ENCODE assay signal across 8 cellular contexts in genomic region chrX:47191331-47191730, GRCh38. TPM values are rescaled to one million over a fixed set of nuclear protein-coding genes. Genes with fewer than 3 reads are reported as not detected.
A peak's percentile ranks its signal among the peaks of the same experiment; 100 is the strongest.
DNase-seq lines count a peak whose midpoint lies in the region; ATAC-seq, FAIRE-seq and TF ChIP-seq lines count a peak whose summit lies in the region.

No MANE protein-coding gene starts in this region.

- H3K79me2 ChIP-seq in K562 (ENCODE audit: control insufficient read depth, insufficient read depth, low read length): peaks cover 30% of the 10 kb centered on the region

- peak overlapping the region; percentile 63 for H3K4me3 ChIP-seq in AG09309 (ENCODE audit: control insufficient read depth, low read depth, low read length)
- peak overlapping the region; percentile 48 for H3K4me3 ChIP-seq in K562
- peak overlapping the region; percentile 35 to 57 (median 53) for H3K4me3 ChIP-seq in right lobe of liver

- WGBS in K562 (ENCODE audit: insufficient coverage, low coverage, missing lambda C conversion rate): 28% methylated on average over 19 of the region's 26 CpGs
- 19% methylated on average over 6 of the region's 26 CpGs for WGBS in right lobe of liver (ENCODE audit: insufficient coverage, low coverage, low lambda C conversion rate, missing lambda C conversion rate)

- H3K27me3 ChIP-seq in K562 (ENCODE audit: control insufficient read depth in 2 of 2, insufficient read depth in 2 of 2, low read length in 2 of 2) (no peaks in the 10 kb centered on the region), right lobe of liver (peaks cover 0 to 6% of the 10 kb centered on the region in 2 donors)

- no peak for TF ChIP-seq RAD21 in K562 (CRISPR knock-in tag; conservative IDR thresholded peaks at IDR 0.05 in 1 of 2, IDR thresholded peaks at IDR 0.05 in 1 of 2)

- H3K4me1 ChIP-seq in K562 (replicated peaks in 1 of 2; ENCODE audit: control insufficient read depth in 2 of 2, insufficient read depth in 2 of 2, low read length in 2 of 2): peaks cover 6 to 24% of the 10 kb centered on the region in 2 experiments; a peak in 4 of 5 replicates
- H3K4me1 ChIP-seq in right lobe of liver: peaks cover 0 to 23% (median 0%) of the 10 kb centered on the region in 4 donors

- H3K9ac ChIP-seq in K562 (ENCODE audit: insufficient read depth in 1 of 2, low read depth in 2 of 2, low read length in 2 of 2): peak overlapping the region; percentile 40 to 89

- no peak for FAIRE-seq in K562 (lab: Jason Lieb, UNC)

- H3K9me3 ChIP-seq in K562 (replicated peaks; ENCODE audit: control insufficient read depth, insufficient read depth, low read depth, low read length) (no peaks in the 10 kb centered on the region), right lobe of liver (no peaks in the 10 kb centered on the region)

- no peak overlapping the region; the same call in 2 of the 3 replicates for H3K27ac ChIP-seq in K562 (ENCODE audit: extremely low read depth, low read depth, low read length)
- no peak overlapping the region for H3K27ac ChIP-seq in right lobe of liver

- H3K9me1 ChIP-seq in K562 (ENCODE audit: control insufficient read depth, insufficient read depth, low read length): no peaks in the 10 kb centered on the region

- CTCF ChIA-PET in K562 (lab: Yijun Ruan, JAX; ENCODE audit: low intra/inter-chr PET ratio): interaction anchor here (0.6 kb wide), 2 partner anchors 234 to 332 kb away, joined by 3 to 4 read pairs; no protein-coding TSS in a partner anchor

- TF ChIP-seq CTCF in AG09309 (IDR thresholded peaks at IDR 0.05; ENCODE audit: control insufficient read depth, insufficient read depth, low read depth, low read length, missing control alignments): no peak
- no peak for TF ChIP-seq CTCF in K562 (IDR thresholded peaks at IDR 0.05 in 2 of 3, conservative IDR thresholded peaks at IDR 0.05 in 1 of 3; ENCODE audit: insufficient read depth in 2 of 3, low read depth in 1 of 3, low read length in 3 of 3)
- no peak for TF ChIP-seq CTCF in right lobe of liver (IDR thresholded peaks at IDR 0.05)
- no peak for TF ChIP-seq CTCF in GM13976 (IDR thresholded peaks at IDR 0.05; ENCODE audit: borderline replicate concordance, control extremely low read depth, extremely low read depth, insufficient read depth, missing control alignments)

- ATAC-seq in K562 (0 out of 3 replicates have a peak, but pooled peaks have one; percentile 1), right lobe of liver (peak in 1 of 4 donors; percentile 1)

- 0 out of 2 replicates have a peak, but pooled peaks cover 4% of the 10 kb centered on the region for H4K20me1 ChIP-seq in K562 (replicated peaks; ENCODE audit: control insufficient read depth, insufficient read depth, low read length)

- in situ Hi-C loops in K562 (cut with MboI): loop anchor here (10.0 kb wide), 2 partner anchors 193 to 333 kb away; no protein-coding TSS in a partner anchor
- in situ Hi-C loops in GM13976 (cut with MboI; ENCODE audit: low sequenced_read_pairs, unreplicated experiment): loop anchor here (10.0 kb wide), 2 partner anchors 193 to 333 kb away; no protein-coding TSS in a partner anchor

- POLR2A ChIA-PET in K562 (lab: Yijun Ruan, JAX): interaction anchor here (0.6 to 1.3 kb wide), 3 partner anchors 16 to 38 kb away, joined by 3 to 4 read pairs (median 3); no protein-coding TSS in a partner anchor

- intact Hi-C loops in K562 (cut with micrococcal nuclease) (loop anchor here (5.0 to 10.0 kb wide), 2 partner anchors 553 to 836 kb away; no protein-coding TSS in a partner anchor), right lobe of liver (cut with DNase I) (loop anchor here in 1 of 2 donors (5.0 kb wide), 1 partner anchor 196 kb away; no protein-coding TSS in a partner anchor)

- no TSS peak for BruUV-seq in K562 (replicated peaks; lab: Mats Ljungman, UMichigan)

- H3K4me2 ChIP-seq in K562 (ENCODE audit: insufficient read depth, low read length): peak overlapping the region; percentile 50

- no peak for TF ChIP-seq POLR2A in K562 (conservative IDR thresholded peaks at IDR 0.05)
- no peak for TF ChIP-seq POLR2A in right lobe of liver (IDR thresholded peaks at IDR 0.05)

- TF ChIP-seq EP300 in K562 (IDR thresholded peaks at IDR 0.05; ENCODE audit: low read length): no peak

- 0 out of 2 replicates have a peak overlapping the region, but pooled peaks have one; percentile 40 for H2AFZ ChIP-seq in K562 (ENCODE audit: low read depth, low read length)

- H3K36me3 ChIP-seq in K562 (ENCODE audit: control insufficient read depth, insufficient read depth, low read length): peaks cover 21% of the 10 kb centered on the region; the same call in 1 of the 3 replicates
- no peaks in the 10 kb centered on the region for H3K36me3 ChIP-seq in right lobe of liver

- no peak for DNase-seq in AG09309 (ENCODE audit: low read depth)
- DNase-seq in HPDE6-E6E7 (ENCODE audit: extremely low spot score): peak; percentile 36
- peak; percentile 84 for DNase-seq in SW480 (ENCODE audit: low spot score)
- DNase-seq in K562 (ENCODE audit: extremely low read depth in 1 of 4, low spot score in 3 of 4): peak in 1 of 4 experiments; percentile 24
- peak in 2 of 3 donors; percentile 44 to 46 for DNase-seq in right lobe of liver
- DNase-seq in stimulated activated CD8-positive, alpha-beta memory T cell treated with anti-CD3 and anti-CD28 coated beads, Interleukin-4, amount 100 ng/mL, for 24 hours (ENCODE audit: low read depth): peak; percentile 18
- no peak for DNase-seq in T1000 (lab: John Stamatoyannopoulos, UW)
- DNase-seq in GM13976 (ENCODE audit: low spot score): no peak

RNA-seq across cellular contexts. Expression of gene UBA1, which starts 2.3 kb away (rescaled TPM):
- 100 and 166 TPM in 2 replicates for total RNA-seq in K562 (2011; cell fraction: chromatin; rRNA removed; ENCODE audit: low replicate concordance)
- total RNA-seq in K562 (2011; cell fraction: nucleolus; rRNA removed): 84.0 and 85.6 TPM in 2 replicates
- total RNA-seq in K562 (2011; cell fraction: nucleoplasm; rRNA removed): 103 and 130 TPM in 2 replicates
- 96.0 and 125 TPM in 2 replicates for total RNA-seq in K562 (2014; rRNA removed)
- total RNA-seq in K562 (2014; rRNA removed; fragmentation: Illumina TruSeq; extraction: Trizol): 28.0 and 32.5 TPM in 2 replicates
- 52.2 and 57.8 TPM in 2 replicates for total RNA-seq in K562 (2015; rRNA removed; fragmentation: Illumina TruSeq; extraction: Trizol)
- 174 TPM in 2 replicates for total RNA-seq in K562 (2021)
- 93.6 and 129 TPM in 2 replicates for polyA plus RNA-seq in K562 (2011; rRNA removed)
- polyA plus RNA-seq in K562 (2011; cell fraction: cytosol; rRNA removed): 107 and 204 TPM in 2 replicates
- polyA plus RNA-seq in K562 (2011; cell fraction: nucleus; rRNA removed): 107 and 144 TPM in 2 replicates
- 139 and 174 TPM in 2 replicates for polyA plus RNA-seq in K562 (2012)
- polyA plus RNA-seq in K562 (2014; fragmentation: Illumina TruSeq; extraction: Trizol): 130 and 136 TPM in 2 replicates
- 10 to 100 TPM; 32.0 to 40.1 TPM for polyA plus RNA-seq in K562 (2014; fragmentation: Nextera tagmentation; extraction: Ambion mirVana)
- 103 and 109 TPM in 2 replicates for polyA plus RNA-seq in K562 (2014; rRNA removed)
- 91.5 and 109 TPM in 2 replicates for polyA minus RNA-seq in K562 (2011; rRNA and poly(A)+ RNA removed)
- polyA minus RNA-seq in K562 (2011; cell fraction: cytosol; rRNA and poly(A)+ RNA removed): 93.2 and 101 TPM in 2 replicates
- polyA minus RNA-seq in K562 (2011; cell fraction: nucleus; rRNA and poly(A)+ RNA removed): 27.5 and 38.9 TPM in 2 replicates
- 100 to 1,000 TPM in 4 of 6 experiments, 10 to 100 TPM in 2; 85.1 to 120 (median 107) TPM for total RNA-seq in right lobe of liver

RNA-seq across cellular contexts. Expression of gene CDK16, which starts 27.1 kb away (rescaled TPM):
- total RNA-seq in K562 (2011; cell fraction: chromatin; rRNA removed; ENCODE audit: low replicate concordance): 89.8 and 211 TPM in 2 replicates
- 119 and 125 TPM in 2 replicates for total RNA-seq in K562 (2011; cell fraction: nucleolus; rRNA removed)
- total RNA-seq in K562 (2011; cell fraction: nucleoplasm; rRNA removed): 113 and 130 TPM in 2 replicates
- 50.7 and 68.5 TPM in 2 replicates for total RNA-seq in K562 (2014; rRNA removed)
- 34.9 and 45.4 TPM in 2 replicates for total RNA-seq in K562 (2014; rRNA removed; fragmentation: Illumina TruSeq; extraction: Trizol)
- total RNA-seq in K562 (2015; rRNA removed; fragmentation: Illumina TruSeq; extraction: Trizol): 57.5 and 60.7 TPM in 2 replicates
- total RNA-seq in K562 (2021): 89.4 and 97.2 TPM in 2 replicates
- 78.1 and 104 TPM in 2 replicates for polyA plus RNA-seq in K562 (2011; rRNA removed)
- 134 and 154 TPM in 2 replicates for polyA plus RNA-seq in K562 (2011; cell fraction: cytosol; rRNA removed)
- polyA plus RNA-seq in K562 (2011; cell fraction: nucleus; rRNA removed): 448 and 526 TPM in 2 replicates
- polyA plus RNA-seq in K562 (2012): 84.2 and 89.4 TPM in 2 replicates
- 86.0 and 104 TPM in 2 replicates for polyA plus RNA-seq in K562 (2014; fragmentation: Illumina TruSeq; extraction: Trizol)
- polyA plus RNA-seq in K562 (2014; fragmentation: Nextera tagmentation; extraction: Ambion mirVana): 1 to 10 TPM; 3.9 to 5.4 TPM
- polyA plus RNA-seq in K562 (2014; rRNA removed): 79.7 and 90.9 TPM in 2 replicates
- 61.2 and 77.6 TPM in 2 replicates for polyA minus RNA-seq in K562 (2011; rRNA and poly(A)+ RNA removed)
- polyA minus RNA-seq in K562 (2011; cell fraction: cytosol; rRNA and poly(A)+ RNA removed): 72.5 and 107 TPM in 2 replicates
- polyA minus RNA-seq in K562 (2011; cell fraction: nucleus; rRNA and poly(A)+ RNA removed): 63.5 and 70.4 TPM in 2 replicates
- 10 to 100 TPM; 14.6 to 37.4 (median 29.5) TPM for total RNA-seq in right lobe of liver

RNA-seq across cellular contexts. Expression of gene USP11, which starts 41.5 kb away (rescaled TPM):
- 40.9 and 111 TPM in 2 replicates for total RNA-seq in K562 (2011; cell fraction: chromatin; rRNA removed; ENCODE audit: low replicate concordance)
- 39.0 and 45.0 TPM in 2 replicates for total RNA-seq in K562 (2011; cell fraction: nucleolus; rRNA removed)
- total RNA-seq in K562 (2011; cell fraction: nucleoplasm; rRNA removed): 38.4 and 40.7 TPM in 2 replicates
- total RNA-seq in K562 (2014; rRNA removed) (13.8 and 15.1 TPM in 2 replicates), K562 (2014; rRNA removed; fragmentation: Illumina TruSeq; extraction: Trizol) (8.4 and 9.0 TPM in 2 replicates), K562 (2015; rRNA removed; fragmentation: Illumina TruSeq; extraction: Trizol) (11.7 and 11.9 TPM in 2 replicates), K562 (2021) (27.4 and 29.0 TPM in 2 replicates), right lobe of liver (10 to 100 TPM in 3 of 6 experiments, 1 to 10 TPM in 3; 7.1 to 14.7 (median 11.4) TPM)
- polyA plus RNA-seq in K562 (2011; rRNA removed) (9.2 and 20.7 TPM in 2 replicates), K562 (2014; fragmentation: Illumina TruSeq; extraction: Trizol) (18.4 and 21.3 TPM in 2 replicates), K562 (2014; fragmentation: Nextera tagmentation; extraction: Ambion mirVana) (1 to 10 TPM; 2.5 to 5.0 TPM), K562 (2014; rRNA removed) (10.1 and 12.1 TPM in 2 replicates)
- 7.9 and 11.2 TPM in 2 replicates for polyA plus RNA-seq in K562 (2011; cell fraction: cytosol; rRNA removed)
- 62.9 and 72.4 TPM in 2 replicates for polyA plus RNA-seq in K562 (2011; cell fraction: nucleus; rRNA removed)
- polyA plus RNA-seq in K562 (2012): 32.1 and 37.3 TPM in 2 replicates
- 26.8 and 31.8 TPM in 2 replicates for polyA minus RNA-seq in K562 (2011; rRNA and poly(A)+ RNA removed)
- polyA minus RNA-seq in K562 (2011; cell fraction: cytosol; rRNA and poly(A)+ RNA removed): 22.3 and 32.7 TPM in 2 replicates
- polyA minus RNA-seq in K562 (2011; cell fraction: nucleus; rRNA and poly(A)+ RNA removed): 24.2 and 33.0 TPM in 2 replicates

RNA-seq across cellular contexts. Expression of gene RBM10, which starts 46.3 kb away (rescaled TPM):
- 19.7 and 48.8 TPM in 2 replicates for total RNA-seq in K562 (2011; cell fraction: chromatin; rRNA removed; ENCODE audit: low replicate concordance)
- total RNA-seq in K562 (2011; cell fraction: nucleolus; rRNA removed): 34.1 and 39.4 TPM in 2 replicates
- 16.6 and 23.2 TPM in 2 replicates for total RNA-seq in K562 (2011; cell fraction: nucleoplasm; rRNA removed)
- total RNA-seq in K562 (2014; rRNA removed) (46.0 and 62.7 TPM in 2 replicates), K562 (2014; rRNA removed; fragmentation: Illumina TruSeq; extraction: Trizol) (13.1 and 16.4 TPM in 2 replicates), K562 (2015; rRNA removed; fragmentation: Illumina TruSeq; extraction: Trizol) (33.1 and 35.2 TPM in 2 replicates), K562 (2021) (58.7 and 61.7 TPM in 2 replicates), right lobe of liver (10 to 100 TPM; 12.5 to 20.8 (median 15.2) TPM)
- polyA plus RNA-seq in K562 (2011; rRNA removed) (14.8 and 21.9 TPM in 2 replicates), K562 (2014; fragmentation: Illumina TruSeq; extraction: Trizol) (31.5 and 46.3 TPM in 2 replicates), K562 (2014; fragmentation: Nextera tagmentation; extraction: Ambion mirVana) (1 to 10 TPM; 1.1 to 1.7 TPM), K562 (2014; rRNA removed) (35.6 and 37.8 TPM in 2 replicates)
- 22.9 and 36.9 TPM in 2 replicates for polyA plus RNA-seq in K562 (2011; cell fraction: cytosol; rRNA removed)
- 52.5 and 71.2 TPM in 2 replicates for polyA plus RNA-seq in K562 (2011; cell fraction: nucleus; rRNA removed)
- polyA plus RNA-seq in K562 (2012): 40.7 and 44.4 TPM in 2 replicates
- 12.3 and 14.7 TPM in 2 replicates for polyA minus RNA-seq in K562 (2011; rRNA and poly(A)+ RNA removed)
- 27.4 and 41.7 TPM in 2 replicates for polyA minus RNA-seq in K562 (2011; cell fraction: cytosol; rRNA and poly(A)+ RNA removed)
- polyA minus RNA-seq in K562 (2011; cell fraction: nucleus; rRNA and poly(A)+ RNA removed): 14.8 and 16.9 TPM in 2 replicates

RNA-seq across cellular contexts. Expression of gene NDUFB11, which starts 46.8 kb away (rescaled TPM):
- total RNA-seq in K562 (2011; cell fraction: chromatin; rRNA removed; ENCODE audit: low replicate concordance): 11.5 and 28.0 TPM in 2 replicates
- total RNA-seq in K562 (2011; cell fraction: nucleolus; rRNA removed): 97.4 and 105 TPM in 2 replicates
- 50.7 and 57.9 TPM in 2 replicates for total RNA-seq in K562 (2011; cell fraction: nucleoplasm; rRNA removed)
- 269 and 323 TPM in 2 replicates for total RNA-seq in K562 (2014; rRNA removed)
- 66.0 and 86.8 TPM in 2 replicates for total RNA-seq in K562 (2014; rRNA removed; fragmentation: Illumina TruSeq; extraction: Trizol)
- 114 and 138 TPM in 2 replicates for total RNA-seq in K562 (2015; rRNA removed; fragmentation: Illumina TruSeq; extraction: Trizol)
- total RNA-seq in K562 (2021): 155 and 165 TPM in 2 replicates
- 67.4 and 95.1 TPM in 2 replicates for polyA plus RNA-seq in K562 (2011; rRNA removed)
- 123 and 167 TPM in 2 replicates for polyA plus RNA-seq in K562 (2011; cell fraction: cytosol; rRNA removed)
- polyA plus RNA-seq in K562 (2011; cell fraction: nucleus; rRNA removed): 43.4 and 47.8 TPM in 2 replicates
- 134 and 148 TPM in 2 replicates for polyA plus RNA-seq in K562 (2012)
- 71.5 and 114 TPM in 2 replicates for polyA plus RNA-seq in K562 (2014; fragmentation: Illumina TruSeq; extraction: Trizol)
- 10 to 100 TPM; 20.9 to 48.3 TPM for polyA plus RNA-seq in K562 (2014; fragmentation: Nextera tagmentation; extraction: Ambion mirVana)
- 176 and 220 TPM in 2 replicates for polyA plus RNA-seq in K562 (2014; rRNA removed)
- polyA minus RNA-seq in K562 (2011; rRNA and poly(A)+ RNA removed): 57.2 and 61.3 TPM in 2 replicates
- 44.3 and 47.8 TPM in 2 replicates for polyA minus RNA-seq in K562 (2011; cell fraction: cytosol; rRNA and poly(A)+ RNA removed)
- polyA minus RNA-seq in K562 (2011; cell fraction: nucleus; rRNA and poly(A)+ RNA removed): 10.2 and 18.4 TPM in 2 replicates
- 10 to 100 TPM; 37.8 to 64.0 (median 50.7) TPM for total RNA-seq in right lobe of liver

Comparison
In these comparisons a context has a peak if more than half of its experiments do, and no peak if none do; other contexts are left out.
1. DNase-seq: peak in HPDE6-E6E7 (single experiment), SW480 (single experiment), right lobe of liver (2 of 3) and stimulated activated CD8-positive, alpha-beta memory T cell treated with anti-CD3 and anti-CD28 coated beads, Interleukin-4, amount 100 ng/mL, for 24 hours (single experiment); none in AG09309 (single experiment), T1000 (single experiment) and GM13976 (single experiment).
2. Peak in every context shown above with its lines, with median percentiles within 50 percentile points of each other: H3K4me3 ChIP-seq.